18 cellular contexts compared by ENCODE assay signal in the genomic region with DNA sequence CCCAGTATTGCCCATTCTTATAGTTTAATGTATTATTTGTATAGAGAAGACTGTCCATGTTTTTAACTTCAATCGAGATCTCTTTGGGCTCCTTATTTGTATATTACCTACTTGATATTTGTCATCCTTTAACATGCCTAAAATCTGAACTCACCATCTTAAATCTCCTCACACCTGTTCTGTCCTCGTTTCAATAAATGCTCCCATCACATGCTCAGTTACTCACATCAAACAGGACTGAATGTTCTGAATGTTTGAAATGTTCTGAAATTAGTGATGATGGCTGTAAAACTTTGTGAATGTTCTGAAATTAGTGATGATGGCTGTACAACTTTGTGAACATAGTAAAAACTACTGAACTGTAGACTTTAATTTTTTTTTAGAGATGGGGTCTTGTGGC. TPM values are rescaled to one million over a fixed set of nuclear protein-coding genes. Genes with fewer than 3 reads are reported as not detected.
DNase-seq lines count a peak whose midpoint lies in the region; ATAC-seq, FAIRE-seq and TF ChIP-seq lines count a peak whose summit lies in the region.
"Had no signal": no experiment of that assay in that cellular context is flagged by ENCODE, and none has a peak within 500 bp of the region (broad histone marks: within the 10 kb centered on the region; RNA-seq: fewer than 3 reads in every experiment).

No MANE protein-coding gene starts in this region.

- FAIRE-seq in HTR-8/SVneo (lab: Jason Lieb, UNC) (peak; percentile 33), keratinocyte (lab: Jason Lieb, UNC) (peak; percentile 23)
- FAIRE-seq: G401.6, GM12892, H54 had no signal

- H3K4me1 ChIP-seq in keratinocyte (ENCODE audit: control insufficient read depth, extremely low read depth, insufficient read depth, low read length) = peaks cover 19% of the 10 kb centered on the region
- no peaks in the 10 kb centered on the region for H3K4me1 ChIP-seq in psoas muscle

- WGBS in psoas muscle, 3 donors = 58 to 63% (median 60%) methylated on average over 2 of the region's 2 CpGs

- H3K27me3 ChIP-seq in keratinocyte (ENCODE audit: control insufficient read depth, extremely low read depth, insufficient read depth, low read length) (no peaks in the 10 kb centered on the region), psoas muscle (ENCODE audit: insufficient read depth in 3 of 3, low read length in 2 of 3) (no peaks in the 10 kb centered on the region)

- DNase-seq in HTR-8/SVneo (ENCODE audit: insufficient read length, low spot score) = no peak
- DNase-seq in keratinocyte (ENCODE audit: low read depth, low spot score) = no peak
- no peak for DNase-seq in psoas muscle
- no peak for DNase-seq in NCI-H2107 treated with DMSO at 0.1 percent for 48 hours (lab: John Stamatoyannopoulos, UW; ENCODE audit: unreplicated experiment)
- no peak for DNase-seq in omental fat pad (ENCODE audit: low spot score)
- no peak for DNase-seq in activated effector memory CD4-positive, alpha-beta T cell treated with anti-CD3 and anti-CD28 coated beads, Interleukin-2, amount 50 U/mL, for 16 hours
- DNase-seq: 8988T; C1 segment of cervical spinal cord; Calu3; CD4-positive, alpha-beta memory T cell; COR-L47; DND-41; GOT3; HFFc6 had no signal

- no peak for TF ChIP-seq CTCF in keratinocyte (optimal IDR thresholded peaks at IDR 0.05 in 1 of 3, IDR thresholded peaks at IDR 0.05 in 1 of 3, conservative IDR thresholded peaks at IDR 0.05 in 1 of 3; ENCODE audit: extremely low read depth in 1 of 3, insufficient read depth in 2 of 3, low read length in 3 of 3)
- no peak for TF ChIP-seq CTCF in psoas muscle (IDR thresholded peaks at IDR 0.05)
- TF ChIP-seq CTCF in omental fat pad (IDR thresholded peaks at IDR 0.05) = no peak

- intact Hi-C loops in psoas muscle (cut with DNase I) = loop anchor here in 1 of 2 donors (10.0 kb wide), 1 partner anchor 446 kb away; no protein-coding TSS in a partner anchor

- H4K20me1 ChIP-seq in keratinocyte (ENCODE audit: control insufficient read depth, extremely low read depth, insufficient read depth, low read length) = no peaks in the 10 kb centered on the region

- H2AFZ ChIP-seq in keratinocyte (ENCODE audit: control insufficient read depth, low read length) = no peak overlapping the region

- H3K9me3 ChIP-seq in keratinocyte (ENCODE audit: control insufficient read depth, low read depth, low read length) (no peaks in the 10 kb centered on the region), psoas muscle (no peaks in the 10 kb centered on the region)
- H3K9me3 ChIP-seq: HAP-1 had no signal

- H3K9ac ChIP-seq in keratinocyte (ENCODE audit: control insufficient read depth, extremely low read depth, insufficient read depth, low read length) = no peak overlapping the region

- no peak overlapping the region for H3K27ac ChIP-seq in keratinocyte (ENCODE audit: control insufficient read depth, insufficient read depth, low read length)
- peak overlapping the region; percentile 12 for H3K27ac ChIP-seq in psoas muscle

- H3K36me3 ChIP-seq in keratinocyte (ENCODE audit: control insufficient read depth in 2 of 2, extremely low read depth in 1 of 2, insufficient read depth in 2 of 2, low read length in 2 of 2) = peaks cover 0 to 8% of the 10 kb centered on the region in 2 experiments
- H3K36me3 ChIP-seq in psoas muscle (ENCODE audit: insufficient read depth in 1 of 2, low read depth in 1 of 2) = peaks cover 0 to 87% of the 10 kb centered on the region in 2 donors

- H3K9me1 ChIP-seq in keratinocyte (ENCODE audit: control insufficient read depth, extremely low read depth, insufficient read depth, low read length) = no peaks in the 10 kb centered on the region

- H3K79me2 ChIP-seq in keratinocyte (ENCODE audit: control insufficient read depth, insufficient read depth, low read length) = no peaks in the 10 kb centered on the region

- ATAC-seq in psoas muscle (peak in 2 of 4 donors; percentile 46 to 51), omental fat pad (ENCODE audit: low FRiP score) (no peak)

- no peak overlapping the region for H3K4me2 ChIP-seq in keratinocyte (ENCODE audit: control insufficient read depth, extremely low read depth, insufficient read depth, low read depth, low read length)

- H3K4me3 ChIP-seq in keratinocyte (ENCODE audit: control insufficient read depth in 2 of 3, extremely low read depth in 1 of 3, insufficient read depth in 2 of 3, low read depth in 1 of 3, low read length in 3 of 3) (no peak overlapping the region), psoas muscle (no peak overlapping the region)
- H3K4me3 ChIP-seq: HAP-1 had no signal

- dilution Hi-C loops in keratinocyte (cut with MboI; ENCODE audit: extremely low pct_ligation_motif_present, low sequenced_read_pairs) = no loop called here

RNA-seq across cellular contexts. Expression of a gene that starts 34.5 kb away (rescaled TPM):
- 0.03 TPM in 1 of 3 replicates, not detected in the others for polyA plus RNA-seq in keratinocyte
- not detected for polyA plus RNA-seq in keratinocyte (2011; ENCODE audit: low read depth)
- polyA plus RNA-seq in keratinocyte (2011; cell fraction: cytosol; rRNA removed) = not detected in 2 replicates
- polyA plus RNA-seq in keratinocyte (2011; cell fraction: nucleus; rRNA removed) = not detected in 2 replicates
- not detected in 2 replicates for polyA plus RNA-seq in keratinocyte (2012; ENCODE audit: low replicate concordance)
- polyA minus RNA-seq in keratinocyte = 0.19 TPM in 1 of 3 replicates, not detected in the others
- not detected for polyA minus RNA-seq in keratinocyte (2011; cell fraction: cytosol; rRNA and poly(A)+ RNA removed)
- polyA minus RNA-seq in keratinocyte (2011; cell fraction: nucleus; rRNA and poly(A)+ RNA removed) = not detected in 2 replicates
- total RNA-seq in psoas muscle = 1 to 10 TPM in 1 of 4 donors, under 1 TPM in 3; 0.52 to 1.4 (median 0.88) TPM
- polyA plus RNA-seq in psoas muscle = under 1 TPM; 0.32 to 0.38 (median 0.35) TPM
- total RNA-seq in omental fat pad = 1 to 10 TPM; 2.6 to 3.8 (median 2.9) TPM
- total RNA-seq: CD4-positive, alpha-beta memory T cell; HFFc6 had no signal
